In genomic region chr15:70132148-70132547, GRCh38 we compare ENCODE assay signal across 22 cellular contexts. TPM values are rescaled to one million over a fixed set of nuclear protein-coding genes. Genes with fewer than 3 reads are reported as not detected.
DNase-seq lines count a peak whose midpoint lies in the region; ATAC-seq and TF ChIP-seq lines count a peak whose summit lies in the region.
"Had no signal": no experiment of that assay in that cellular context is flagged by ENCODE, and none has a peak within 500 bp of the region (broad histone marks: within the 10 kb centered on the region; RNA-seq: fewer than 3 reads in every experiment).

No MANE protein-coding gene starts in this region.

- in situ Hi-C loops in IMR-90 (cut with MboI; ENCODE audit: low sequenced_read_pairs), result no loop called here
- in situ Hi-C loops in astrocyte of the spinal cord (cut with HindIII; ENCODE audit: low sequenced_read_pairs), result no loop called here

- TF ChIP-seq POLR2A in IMR-90 (IDR thresholded peaks at IDR 0.05; ENCODE audit: low read depth, low read length), result no peak

- peak; percentile 36 for DNase-seq in IMR-90
- DNase-seq in astrocyte of the spinal cord (ENCODE audit: low read depth, low spot score), result peak; percentile 45
- DNase-seq in iris pigment epithelial cell (ENCODE audit: low read depth), result peak; percentile 56
- DNase-seq in sciatic nerve (ENCODE audit: low spot score), result peak; percentile 37
- DNase-seq in activated T-cell treated with anti-CD3 and anti-CD28 coated beads, Interleukin-2, amount 50 U/mL, for 48 hours, result no peak
- no peak for DNase-seq in coronary artery (ENCODE audit: low spot score)
- DNase-seq in NCI-H1105 (lab: John Stamatoyannopoulos, UW), result no peak
- no peak for DNase-seq in HUDEP-2 (lab: John Stamatoyannopoulos, UW; ENCODE audit: unreplicated experiment in 76 of 76)
- DNase-seq: activated B cell treated with CpG ODN at 0.5 μM for 24 hours; activated CD8-positive, alpha-beta T cell treated with anti-CD3 and anti-CD28 coated beads, Interleukin-2, amount 10 ng/mL, durations not matched to agents 7 days and 5 days; activated T-cell treated with anti-CD3 and anti-CD28 coated beads, Interleukin-2, amount 50 U/mL, for 72 hours; COR-L47; dorsolateral prefrontal cortex; erythroblast; mucosa of descending colon; NCI-H2029; NCI-H524; OCI-M1; stimulated activated CD4-positive, alpha-beta T cell treated with anti-CD3 and anti-CD28 coated beads, Interleukin-2, amount 100 ng/mL, for 48 hours had no signal

- TF ChIP-seq CTCF in IMR-90 (conservative IDR thresholded peaks at IDR 0.05; ENCODE audit: low read depth, low read length) (no peak), astrocyte of the spinal cord (IDR thresholded peaks at IDR 0.05; ENCODE audit: low read depth, low read length) (no peak), coronary artery (IDR thresholded peaks at IDR 0.05) (no peak)

- no peak overlapping the region for H2AK5ac ChIP-seq in IMR-90 (ENCODE audit: low read depth, low read length)

- H3K27me3 ChIP-seq in IMR-90 (ENCODE audit: control insufficient read depth, insufficient read depth, low read length), result peaks cover 69% of the 10 kb centered on the region
- H3K27me3 ChIP-seq: dorsolateral prefrontal cortex, neutrophil had no signal

- H3K9me1 ChIP-seq in IMR-90 (ENCODE audit: insufficient read depth, low read length), result no peaks in the 10 kb centered on the region

- H3K14ac ChIP-seq in IMR-90 (replicated peaks; ENCODE audit: low read depth, low read length), result no peak overlapping the region

- no peak overlapping the region for H3K56ac ChIP-seq in IMR-90 (ENCODE audit: extremely low read depth, insufficient read depth, low read length)

- H3K36me3 ChIP-seq in IMR-90 (ENCODE audit: control insufficient read depth, insufficient read depth, low read length), result no peaks in the 10 kb centered on the region
- H3K36me3 ChIP-seq: neutrophil had no signal

- H3K9me3 ChIP-seq in IMR-90 (ENCODE audit: control insufficient read depth, insufficient read depth, low read length), result peaks cover 3% of the 10 kb centered on the region
- H3K9me3 ChIP-seq: mucosa of descending colon, neutrophil had no signal

- intact Hi-C loops in IMR-90 (cut with micrococcal nuclease), result no loop called here
- intact Hi-C loops in sciatic nerve (cut with DNase I), result no loop called here

- no peak overlapping the region for H2BK5ac ChIP-seq in IMR-90 (ENCODE audit: low read depth, low read length, poor library complexity, severe bottlenecking)

- no peak overlapping the region for H3K9ac ChIP-seq in IMR-90 (ENCODE audit: low read depth, low read length)

- TF ChIP-seq RAD21 in IMR-90 (IDR thresholded peaks at IDR 0.05; ENCODE audit: low read length), result no peak

- no peak for ATAC-seq in IMR-90 (ENCODE audit: low read depth)
- ATAC-seq in sciatic nerve, result peak; percentile 45
- ATAC-seq: activated CD8-positive, alpha-beta T cell treated with anti-CD3 and anti-CD28 coated beads, Interleukin-2, amount 10 ng/mL, durations not matched to agents 7 days and 5 days; activated T-cell treated with anti-CD3 and anti-CD28 coated beads, Interleukin-2, amount 50 U/mL, for 72 hours; mucosa of descending colon had no signal

- no peak overlapping the region for H3K18ac ChIP-seq in IMR-90 (ENCODE audit: low read depth, low read length)

- H3K79me1 ChIP-seq in IMR-90 (ENCODE audit: low read depth in 1 of 2, low read length in 2 of 2), result no peaks in the 10 kb centered on the region

- H3K23ac ChIP-seq in IMR-90 (ENCODE audit: low read depth, low read length), result no peak overlapping the region

- H4K91ac ChIP-seq in IMR-90 (ENCODE audit: insufficient read depth, low read depth, low read length), result no peak overlapping the region

- H3K27ac ChIP-seq in IMR-90 (ENCODE audit: insufficient read depth, low read length) (no peak overlapping the region), coronary artery (no peak overlapping the region)
- H3K27ac ChIP-seq: dorsolateral prefrontal cortex, HL-60, neutrophil, SK-N-MC had no signal

- H2AK9ac ChIP-seq in IMR-90 (replicated peaks; ENCODE audit: low read depth, low read length, poor library complexity), result no peak overlapping the region

- H3K4ac ChIP-seq in IMR-90 (ENCODE audit: low read depth, low read length), result no peak overlapping the region

- no peaks in the 10 kb centered on the region for H4K20me1 ChIP-seq in IMR-90 (ENCODE audit: insufficient read depth, low read length)

- H2BK120ac ChIP-seq in IMR-90 (ENCODE audit: low read depth, low read length), result no peak overlapping the region

- CTCF ChIA-PET in IMR-90 (lab: Yijun Ruan, JAX), result no interaction called here

- POLR2A ChIA-PET in IMR-90 (lab: Charles Lee; ENCODE audit: unreplicated experiment), result no interaction called here

- no peak overlapping the region for H2AFZ ChIP-seq in IMR-90 (replicated peaks; ENCODE audit: low read length, poor library complexity)

- no peak overlapping the region for H4K5ac ChIP-seq in IMR-90 (ENCODE audit: low read depth, low read length)

- dilution Hi-C loops in IMR-90 (cut with HindIII; ENCODE audit: low sequenced_read_pairs, unreplicated experiment), result no loop called here

- BruUV-seq in IMR-90 (replicated peaks; lab: Mats Ljungman, UMichigan), result no TSS peak

- H3K4me3 ChIP-seq in IMR-90 (ENCODE audit: insufficient read depth, low read depth, low read length) (no peak overlapping the region), astrocyte of the spinal cord (ENCODE audit: low read depth, low read length) (no peak overlapping the region), coronary artery (no peak overlapping the region)
- H3K4me3 ChIP-seq: dorsolateral prefrontal cortex, mucosa of descending colon, SK-N-MC had no signal

- H3K4me2 ChIP-seq in IMR-90 (ENCODE audit: low read depth, low read length), result no peak overlapping the region

- no CpG with 5 or more reads among the region's 4 CpGs for WGBS in IMR-90 (ENCODE audit: extremely low coverage in 2 of 2, insufficient read length in 1 of 2), 2 experiments

- H3K4me1 ChIP-seq in IMR-90 (ENCODE audit: control insufficient read depth, insufficient read depth, low read length), result no peaks in the 10 kb centered on the region

- H2BK15ac ChIP-seq in IMR-90 (ENCODE audit: low read depth, low read length), result no peak overlapping the region

- H2BK20ac ChIP-seq in IMR-90 (ENCODE audit: low read depth, low read length), result no peak overlapping the region

- no peak overlapping the region for H4K8ac ChIP-seq in IMR-90 (ENCODE audit: low read depth in 2 of 2, low read length in 2 of 2)

TF ChIP-seq in IMR-90, 13 proteins besides CTCF, POLR2A, EP300 and RAD21:
- TF ChIP-seq MAFK (IDR thresholded peaks at IDR 0.05; ENCODE audit: low read depth, low read length) (no peak), USF2 (IDR thresholded peaks at IDR 0.05; ENCODE audit: low read depth, low read length) (no peak), RFX5 (IDR thresholded peaks at IDR 0.05; ENCODE audit: low read depth, low read length) (no peak), SMC3 (IDR thresholded peaks at IDR 0.05; ENCODE audit: low read depth, low read length) (no peak)

RNA-seq across cellular contexts. Expression of gene TLE3, which starts 34.4 kb away (rescaled TPM):
- 5.6 and 6.5 TPM in 2 replicates for total RNA-seq in IMR-90 (2012; rRNA removed)
- 15.2 and 16.3 TPM in 2 replicates for polyA plus RNA-seq in IMR-90 (2012; rRNA removed)
- 15.9 and 20.8 TPM in 2 replicates for polyA plus RNA-seq in IMR-90 (2012; cell fraction: cytosol; rRNA removed)
- 43.1 and 63.1 TPM in 2 replicates for polyA plus RNA-seq in IMR-90 (2012; cell fraction: nucleus; rRNA removed; ENCODE audit: low replicate concordance)
- 90.1 TPM for total RNA-seq in sciatic nerve

Comparison
In these comparisons a context has a peak if more than half of its experiments do, and no peak if none do; other contexts are left out.
1. DNase-seq: peak in IMR-90 (single experiment), astrocyte of the spinal cord (single experiment), iris pigment epithelial cell (single experiment) and sciatic nerve (single experiment); none in activated T-cell treated with anti-CD3 and anti-CD28 coated beads, Interleukin-2, amount 50 U/mL, for 48 hours (0 of 2), coronary artery (single experiment), NCI-H1105 (single experiment) and HUDEP-2 (0 of 76).
2. RNA of gene TLE3, which starts 34.4 kb away (total RNA-seq): 90.1 TPM in sciatic nerve (single experiment); 5.6 to 6.5 TPM in IMR-90; every median in the first group is over 10 times any median in the second.